Comparison of ENCODE assay signal across 11 cellular contexts in genomic region chr10:130215076-130215917, GRCh38.
"Had no signal": no experiment of that assay in that cellular context is flagged by ENCODE, and none has a peak within 500 bp of the region (broad histone marks: within the 10 kb centered on the region; RNA-seq: fewer than 3 reads in every experiment).

No MANE protein-coding gene starts in this region.

- H3K36me3 ChIP-seq: gastrocnemius medialis, pancreas, tibial nerve had no signal

- ATAC-seq: activated T-helper 17 cell treated with anti-CD3 and anti-CD28 coated beads, Interleukin-2, amount 50 U/mL, for 72 hours; body of pancreas; gastrocnemius medialis; pancreas; stimulated activated effector memory CD8-positive, alpha-beta T cell treated with anti-CD3 and anti-CD28 coated beads, Interleukin-12 subunit alpha, Interleukin-12 subunit beta, amount 100 ng/mL, for 72 hours had no signal

- DNase-seq: activated CD4-positive, alpha-beta T cell treated with anti-CD3 and anti-CD28 coated beads, Interleukin-2, amount 10 ng/mL, durations not matched to agents 24 days and 14 days; activated CD8-positive, alpha-beta memory T cell treated with anti-CD3 and anti-CD28 coated beads for 24 hours; body of pancreas; effector memory CD4-positive, alpha-beta T cell; gastrocnemius medialis; pancreas; small intestine had no signal

- H3K27me3 ChIP-seq: body of pancreas, gastrocnemius medialis, pancreas, tibial nerve had no signal

- H3K27ac ChIP-seq: body of pancreas, epithelial cell of prostate, gastrocnemius medialis, pancreas, tibial nerve had no signal

- H3K9me3 ChIP-seq: body of pancreas, gastrocnemius medialis, pancreas had no signal

- H3K4me1 ChIP-seq: body of pancreas, gastrocnemius medialis, pancreas, tibial nerve had no signal

- H3K4me3 ChIP-seq: body of pancreas, gastrocnemius medialis, pancreas, tibial nerve had no signal
